10 cellular contexts compared by ENCODE assay signal in the genomic region with DNA sequence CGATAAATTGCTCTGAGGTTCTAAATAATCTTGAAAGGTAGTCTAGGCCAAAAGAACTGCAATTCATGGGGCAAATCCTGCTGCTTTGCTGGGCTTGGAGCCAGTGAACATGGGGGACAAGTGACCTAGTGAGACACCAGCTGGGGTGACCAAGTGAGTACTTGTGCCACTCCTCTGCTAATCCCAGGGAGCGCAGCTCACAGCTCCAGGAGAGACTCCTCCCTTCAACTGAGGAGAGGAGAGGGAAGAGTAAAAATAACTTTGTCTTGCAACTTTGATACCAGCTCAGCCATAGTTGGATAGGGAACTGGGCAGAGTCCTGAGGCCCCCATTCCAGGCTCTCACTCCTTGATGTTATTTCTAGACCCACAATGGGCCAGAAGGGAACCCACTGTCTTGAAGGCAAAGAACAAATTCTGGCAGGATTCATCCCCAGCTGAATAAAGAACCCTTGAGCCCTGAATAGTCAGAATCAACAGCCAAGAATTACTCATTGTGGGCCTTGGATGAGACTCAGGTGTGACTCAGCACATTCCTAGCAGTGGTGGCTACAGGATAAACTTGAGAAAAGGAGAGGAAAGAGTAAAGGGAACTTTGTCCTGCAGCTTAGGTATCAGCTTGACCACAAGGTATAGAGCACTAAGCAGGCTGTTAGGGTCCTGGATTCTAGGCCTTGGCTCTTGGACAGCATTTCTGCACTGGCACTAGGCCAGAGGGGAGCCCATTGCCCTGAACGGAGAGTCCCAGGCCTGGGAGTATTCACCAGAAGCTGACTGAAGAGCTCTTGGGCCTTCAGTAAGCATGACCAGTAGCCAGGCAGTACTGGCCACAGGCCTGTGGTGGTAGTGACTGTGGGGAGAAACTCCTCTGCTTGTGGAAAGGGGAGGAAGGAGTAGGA.
DNase-seq lines count a peak whose midpoint lies in the region; ATAC-seq and TF ChIP-seq lines count a peak whose summit lies in the region.
"Had no signal": no experiment of that assay in that cellular context is flagged by ENCODE, and none has a peak within 500 bp of the region (broad histone marks: within the 10 kb centered on the region; RNA-seq: fewer than 3 reads in every experiment).

No MANE protein-coding gene starts in this region.

- H3K4me3 ChIP-seq in mammary epithelial cell (replicated peaks in 1 of 3; ENCODE audit: insufficient read depth in 1 of 3, low read depth in 2 of 3, low read length in 3 of 3) = no peak overlapping the region
- no peak overlapping the region for H3K4me3 ChIP-seq in mesendoderm (ENCODE audit: low read length)

- H3K4me2 ChIP-seq in mammary epithelial cell (ENCODE audit: insufficient read depth, low read depth, low read length) (peak overlapping the region; percentile 21), mesendoderm (ENCODE audit: low read length) (no peak overlapping the region)

- no peak overlapping the region for H2BK120ac ChIP-seq in mesendoderm (ENCODE audit: low read depth, low read length)

- H4K5ac ChIP-seq in mesendoderm (ENCODE audit: low read length) = no peak overlapping the region

- no peaks in the 10 kb centered on the region for H4K20me1 ChIP-seq in mammary epithelial cell (ENCODE audit: insufficient read depth, low read length)

- H3K27ac ChIP-seq in C4-2B (peak overlapping the region; percentile 35), mammary epithelial cell (ENCODE audit: insufficient read depth, low read depth, low read length) (peak overlapping the region; percentile 65), mesendoderm (ENCODE audit: low read depth, low read length) (no peak overlapping the region)

- BruUV-seq in mammary epithelial cell (replicated peaks; lab: Mats Ljungman, UMichigan) = no TSS peak

- H3K18ac ChIP-seq in mesendoderm (ENCODE audit: low read length) = no peak overlapping the region

- H3K79me1 ChIP-seq in mesendoderm (ENCODE audit: low read length) = no peaks in the 10 kb centered on the region

- no peak overlapping the region for H4K8ac ChIP-seq in mesendoderm (ENCODE audit: low read depth, low read length)

- intact Hi-C loops in mammary epithelial cell (cut with micrococcal nuclease) = no loop called here

- ATAC-seq in GM18861 (IDR thresholded peaks at IDR 0.05; ENCODE audit: unreplicated experiment) = no peak
- no peak for ATAC-seq in HG02870 (IDR thresholded peaks at IDR 0.05; ENCODE audit: unreplicated experiment)
- ATAC-seq: left colon had no signal

- H3K9ac ChIP-seq in mammary epithelial cell (ENCODE audit: insufficient read depth, low read length) (no peak overlapping the region), mesendoderm (ENCODE audit: low read length) (no peak overlapping the region)

- peaks cover 6% of the 10 kb centered on the region for H3K9me3 ChIP-seq in mammary epithelial cell (replicated peaks; ENCODE audit: insufficient read depth, low read length)

- CTCF ChIA-PET in mammary epithelial cell (lab: Charles Lee; ENCODE audit: low non-redundant PET) = no interaction called here

- in situ Hi-C loops in mammary epithelial cell (cut with MboI; ENCODE audit: low sequenced_read_pairs in 2 of 2) = no loop called here

- peak; percentile 64 for DNase-seq in LoVo (ENCODE audit: low spot score)
- DNase-seq in mammary epithelial cell = peak; percentile 93
- DNase-seq in mesendoderm = peak; percentile 68
- no peak for DNase-seq in NCI-H1417 (lab: John Stamatoyannopoulos, UW)
- DNase-seq in DMS79 (lab: John Stamatoyannopoulos, UW) = no peak
- DNase-seq: left colon, NCI-H1105 had no signal

- H3K36me3 ChIP-seq in mammary epithelial cell (ENCODE audit: insufficient read depth, low read length) (no peaks in the 10 kb centered on the region), mesendoderm (ENCODE audit: control insufficient read depth, insufficient read depth, low read length) (no peaks in the 10 kb centered on the region)

- 74% methylated on average over 3 of the region's 3 CpGs for WGBS in mammary epithelial cell (ENCODE audit: low coverage, missing lambda C conversion rate)
- WGBS in mesendoderm (ENCODE audit: extremely low coverage, insufficient coverage, low lambda C conversion rate) = no CpG with 5 or more reads among the region's 3 CpGs

- peak overlapping the region; percentile 72 for H2AFZ ChIP-seq in mammary epithelial cell (ENCODE audit: low read depth, low read length)

- no peak overlapping the region for H2BK5ac ChIP-seq in mesendoderm (ENCODE audit: low read length)

- TF ChIP-seq CTCF in C4-2B (conservative IDR thresholded peaks at IDR 0.05) = no peak
- no peak for TF ChIP-seq CTCF in mammary epithelial cell (conservative IDR thresholded peaks at IDR 0.05 in 1 of 2, IDR thresholded peaks at IDR 0.05 in 1 of 2; ENCODE audit: extremely low read depth in 1 of 2, insufficient read depth in 1 of 2, low read depth in 1 of 2, low read length in 2 of 2)

- H3K4me1 ChIP-seq in mammary epithelial cell (ENCODE audit: insufficient read depth, low read length) = peaks cover 14% of the 10 kb centered on the region
- no peaks in the 10 kb centered on the region for H3K4me1 ChIP-seq in mesendoderm (ENCODE audit: control insufficient read depth, low read depth, low read length)

- dilution Hi-C loops in mammary epithelial cell (cut with HindIII; ENCODE audit: low sequenced_read_pairs) = no loop called here

- H3K4ac ChIP-seq in mesendoderm (ENCODE audit: low read depth, low read length) = no peak overlapping the region

- H3K56ac ChIP-seq in mesendoderm (ENCODE audit: low read length) = peak overlapping the region; percentile 22

- no peaks in the 10 kb centered on the region for H3K79me2 ChIP-seq in mammary epithelial cell (ENCODE audit: insufficient read depth, low read length)
- H3K79me2 ChIP-seq in mesendoderm (ENCODE audit: control insufficient read depth, insufficient read depth, low read length) = no peaks in the 10 kb centered on the region

- H2BK15ac ChIP-seq in mesendoderm (replicated peaks; ENCODE audit: low read depth) = no peak overlapping the region

- no peak overlapping the region for H3K23ac ChIP-seq in mesendoderm (ENCODE audit: low read length)

- H2AK5ac ChIP-seq in mesendoderm (ENCODE audit: low read length) = no peak overlapping the region

- no peaks in the 10 kb centered on the region for H3K27me3 ChIP-seq in mammary epithelial cell (ENCODE audit: insufficient read depth, low read length)
- no peaks in the 10 kb centered on the region for H3K27me3 ChIP-seq in mesendoderm (ENCODE audit: insufficient read depth, low read length, poor library complexity)

Comparison
In these comparisons a context has a peak if more than half of its experiments do, and no peak if none do; other contexts are left out.
1. DNase-seq: peak in LoVo (single experiment), mammary epithelial cell (single experiment) and mesendoderm (single experiment); none in NCI-H1417 (0 of 3) and DMS79 (single experiment).